Comparison of ENCODE assay signal across 9 cellular contexts in the genomic region with DNA sequence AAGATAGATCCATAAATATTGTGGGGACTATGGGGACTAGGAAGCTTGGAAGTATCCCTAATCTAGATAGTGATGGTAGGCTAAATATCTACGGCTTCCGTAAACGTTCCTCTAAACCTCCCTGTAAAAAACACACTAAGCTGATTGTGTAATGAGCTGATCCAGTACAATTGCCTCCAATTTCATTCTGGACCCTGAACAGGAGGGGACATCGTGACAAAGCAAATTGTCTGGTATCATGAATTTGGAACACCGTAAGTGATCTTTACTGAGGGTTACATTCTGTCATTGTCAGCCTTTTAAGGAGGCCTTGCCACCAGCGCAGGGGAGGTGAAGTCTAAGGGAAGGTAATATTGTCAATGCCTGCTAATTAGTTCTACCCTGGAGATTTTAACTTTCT. TPM values are rescaled to one million over a fixed set of nuclear protein-coding genes. Genes with fewer than 3 reads are reported as not detected.
DNase-seq lines count a peak whose midpoint lies in the region; ATAC-seq and TF ChIP-seq lines count a peak whose summit lies in the region.
"Had no signal": no experiment of that assay in that cellular context is flagged by ENCODE, and none has a peak within 500 bp of the region (broad histone marks: within the 10 kb centered on the region; RNA-seq: fewer than 3 reads in every experiment).

No MANE protein-coding gene starts in this region.

- POLR2A ChIA-PET in activated CD8-positive, alpha-beta T cell treated with anti-CD3 and anti-CD28 coated beads, Interleukin-2, amount 10 ng/mL, durations not matched to agents 7 days and 5 days (lab: Charles Lee), result no interaction called here

- no peak overlapping the region for H2AFZ ChIP-seq in parathyroid adenoma

- H3K4me1 Mint-ChIP-seq in activated CD8-positive, alpha-beta T cell treated with anti-CD3 and anti-CD28 coated beads, Interleukin-2, amount 10 ng/mL, durations not matched to agents 7 days and 5 days (ENCODE audit: low read depth), result no peaks in the 10 kb centered on the region
- H3K4me1 Mint-ChIP-seq: naive thymus-derived CD8-positive, alpha-beta T cell had no signal

- TF ChIP-seq CTCF in foreskin fibroblast (IDR thresholded peaks at IDR 0.05; ENCODE audit: low read depth, low read length) (no peak), parathyroid adenoma (IDR thresholded peaks at IDR 0.05) (no peak)

- peaks cover 5% of the 10 kb centered on the region for H3K9me3 Mint-ChIP-seq in activated CD8-positive, alpha-beta T cell treated with anti-CD3 and anti-CD28 coated beads, Interleukin-2, amount 10 ng/mL, durations not matched to agents 7 days and 5 days (ENCODE audit: insufficient read depth)

- H3K36me3 ChIP-seq in SK-N-MC (ENCODE audit: insufficient read depth, low read length) (no peaks in the 10 kb centered on the region), parathyroid adenoma (ENCODE audit: control insufficient read depth, insufficient read depth, low read length) (no peaks in the 10 kb centered on the region)

- H3K4me1 ChIP-seq in parathyroid adenoma, result no peaks in the 10 kb centered on the region

- H3K9me3 ChIP-seq in SK-N-MC (ENCODE audit: low read depth, low read length) (no peaks in the 10 kb centered on the region), parathyroid adenoma (ENCODE audit: control insufficient read depth, low read length) (no peaks in the 10 kb centered on the region)

- ATAC-seq in GM18907 (IDR thresholded peaks at IDR 0.05; ENCODE audit: unreplicated experiment), result peak; percentile 12
- no peak for ATAC-seq in activated CD8-positive, alpha-beta T cell treated with anti-CD3 and anti-CD28 coated beads, Interleukin-2, amount 10 ng/mL, durations not matched to agents 7 days and 5 days
- ATAC-seq: naive thymus-derived CD8-positive, alpha-beta T cell had no signal

- H3K4me3 ChIP-seq in SK-N-MC, result peak overlapping the region; percentile 75
- peak overlapping the region; percentile 53 to 71 for H3K4me3 ChIP-seq in foreskin fibroblast (ENCODE audit: low read depth in 1 of 2, low read length in 2 of 2)
- H3K4me3 ChIP-seq in parathyroid adenoma (ENCODE audit: low read depth, low read length), result no peak overlapping the region

- H3K4me2 ChIP-seq in parathyroid adenoma (ENCODE audit: low read length), result peak overlapping the region; percentile 67

- H3K27me3 ChIP-seq in parathyroid adenoma (ENCODE audit: control insufficient read depth, insufficient read depth, low read length), result no peaks in the 10 kb centered on the region

- intact Hi-C loops in posterior cingulate gyrus (cut with DNase I), result no loop called here

- H3K36me3 Mint-ChIP-seq in activated CD8-positive, alpha-beta T cell treated with anti-CD3 and anti-CD28 coated beads, Interleukin-2, amount 10 ng/mL, durations not matched to agents 7 days and 5 days (ENCODE audit: low read depth), result no peaks in the 10 kb centered on the region
- H3K36me3 Mint-ChIP-seq: naive thymus-derived CD8-positive, alpha-beta T cell had no signal

- no peak overlapping the region for H3K4me3 Mint-ChIP-seq in activated CD8-positive, alpha-beta T cell treated with anti-CD3 and anti-CD28 coated beads, Interleukin-2, amount 10 ng/mL, durations not matched to agents 7 days and 5 days

- peak overlapping the region; percentile 61 for H3K9ac ChIP-seq in SK-N-MC (ENCODE audit: insufficient read length)
- H3K9ac ChIP-seq in parathyroid adenoma, result no peak overlapping the region

- no peak overlapping the region for H3K27ac ChIP-seq in SK-N-MC
- no peak overlapping the region for H3K27ac ChIP-seq in parathyroid adenoma

- H3K27ac Mint-ChIP-seq in activated CD8-positive, alpha-beta T cell treated with anti-CD3 and anti-CD28 coated beads, Interleukin-2, amount 10 ng/mL, durations not matched to agents 7 days and 5 days, result no peak overlapping the region
- H3K27ac Mint-ChIP-seq: naive thymus-derived CD8-positive, alpha-beta T cell had no signal

- no peaks in the 10 kb centered on the region for H3K79me2 ChIP-seq in parathyroid adenoma

- DNase-seq in SK-N-MC (ENCODE audit: low read depth, low spot score) (no peak), foreskin fibroblast (no peak), posterior cingulate gyrus (no peak), A172 (ENCODE audit: low spot score) (no peak), medulla oblongata (ENCODE audit: extremely low spot score) (no peak)
- DNase-seq in activated CD8-positive, alpha-beta T cell treated with anti-CD3 and anti-CD28 coated beads, Interleukin-2, amount 10 ng/mL, durations not matched to agents 7 days and 5 days, result no peak
- DNase-seq: naive thymus-derived CD8-positive, alpha-beta T cell had no signal

- H3K27me3 Mint-ChIP-seq in activated CD8-positive, alpha-beta T cell treated with anti-CD3 and anti-CD28 coated beads, Interleukin-2, amount 10 ng/mL, durations not matched to agents 7 days and 5 days (ENCODE audit: low read depth), result peaks cover 7% of the 10 kb centered on the region

- CTCF ChIA-PET in activated CD8-positive, alpha-beta T cell treated with anti-CD3 and anti-CD28 coated beads, Interleukin-2, amount 10 ng/mL, durations not matched to agents 7 days and 5 days (lab: Charles Lee), result no interaction called here

RNA-seq across cellular contexts. Expression of a gene that starts 0.5 kb away (rescaled TPM):
- total RNA-seq in A172 (2014; rRNA removed; shearing (Covaris generic)), result 8.1 and 11.4 TPM in 2 replicates
- total RNA-seq in activated CD8-positive, alpha-beta T cell treated with anti-CD3 and anti-CD28 coated beads, Interleukin-2, amount 10 ng/mL, durations not matched to agents 7 days and 5 days, result not detected
- total RNA-seq: naive thymus-derived CD8-positive, alpha-beta T cell had no signal
